Comparison of ENCODE assay signal across 8 cellular contexts in the genomic region with DNA sequence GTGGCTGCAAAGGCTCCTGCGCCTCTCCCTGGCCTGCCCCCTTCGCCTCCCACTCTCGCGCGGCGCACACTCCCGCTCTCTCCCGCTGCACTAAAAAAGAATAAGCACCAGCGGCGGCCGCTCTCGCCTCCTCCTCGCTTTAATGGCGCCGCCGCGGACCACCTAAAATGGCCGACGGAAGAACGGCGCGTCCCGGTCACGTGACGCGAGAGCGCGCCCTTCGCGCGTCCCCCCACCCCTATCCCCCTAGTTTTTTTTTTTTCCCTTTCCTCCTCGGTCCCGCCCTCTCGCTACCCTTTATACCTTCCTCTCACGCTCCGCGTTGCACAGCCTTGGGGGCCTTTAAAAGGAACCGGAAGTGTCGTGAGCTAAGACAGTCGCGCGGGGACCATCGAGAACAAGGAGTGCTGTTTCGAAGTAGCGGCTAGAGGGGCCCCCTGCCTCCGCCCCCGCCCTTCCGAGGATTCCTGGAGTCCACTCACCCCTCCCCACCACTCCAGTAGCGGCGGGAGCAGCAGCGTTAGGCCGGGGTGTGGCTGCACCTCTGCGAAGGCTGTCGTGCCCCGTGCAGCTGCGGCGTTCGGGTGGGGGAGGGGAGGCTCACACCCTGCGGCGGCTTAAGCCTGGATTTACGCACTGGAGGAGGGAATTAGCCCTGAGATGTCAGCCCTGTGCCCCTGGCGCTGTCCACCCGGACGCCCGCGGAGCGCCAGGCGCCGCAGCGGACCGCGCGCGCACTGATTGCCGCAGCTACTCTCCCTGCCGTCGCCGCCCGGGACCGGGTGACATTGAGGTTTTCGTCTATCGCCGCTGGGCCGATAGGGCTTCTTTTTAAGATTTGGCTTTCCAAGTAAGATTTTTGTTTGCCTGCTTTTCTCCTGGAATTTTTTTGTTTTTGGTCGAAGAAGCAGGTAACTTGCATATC. TPM values are rescaled to one million over a fixed set of nuclear protein-coding genes. Genes with fewer than 3 reads are reported as not detected.
DNase-seq lines count a peak whose midpoint lies in the region; ATAC-seq, FAIRE-seq and TF ChIP-seq lines count a peak whose summit lies in the region.

A gene with protein sequence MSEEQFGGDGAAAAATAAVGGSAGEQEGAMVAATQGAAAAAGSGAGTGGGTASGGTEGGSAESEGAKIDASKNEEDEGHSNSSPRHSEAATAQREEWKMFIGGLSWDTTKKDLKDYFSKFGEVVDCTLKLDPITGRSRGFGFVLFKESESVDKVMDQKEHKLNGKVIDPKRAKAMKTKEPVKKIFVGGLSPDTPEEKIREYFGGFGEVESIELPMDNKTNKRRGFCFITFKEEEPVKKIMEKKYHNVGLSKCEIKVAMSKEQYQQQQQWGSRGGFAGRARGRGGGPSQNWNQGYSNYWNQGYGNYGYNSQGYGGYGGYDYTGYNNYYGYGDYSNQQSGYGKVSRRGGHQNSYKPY (minus strand): TSS at position 176 of the 925 bp plus-strand sequence. CDS start 313 bp downstream, outside the sequence.

- H3K4me3 ChIP-seq in OCI-LY7 (ENCODE audit: low read depth, low read length, poor library complexity, severe bottlenecking) (peak within 1 kb of the TSS; percentile 99), endothelial cell of umbilical vein (replicated peaks in 1 of 3; ENCODE audit: insufficient read depth in 1 of 3, low read depth in 1 of 3, low read length in 3 of 3) (peak within 1 kb of the TSS; percentile 63 to 100 (median 100))

- FAIRE-seq in D721Med (lab: Jason Lieb, UNC) (no peak), endothelial cell of umbilical vein (lab: Jason Lieb, UNC) (peak; percentile 99)

- peaks cover 67% of the 10 kb centered on the region for H3K36me3 ChIP-seq in OCI-LY7 (ENCODE audit: insufficient read depth, low read length)
- no peaks in the 10 kb centered on the region for H3K36me3 ChIP-seq in endothelial cell of umbilical vein (ENCODE audit: control insufficient read depth in 2 of 2, extremely low read depth in 1 of 2, insufficient read depth in 2 of 2, low read length in 2 of 2)

- H4K20me1 ChIP-seq in OCI-LY7 (ENCODE audit: insufficient read depth, low read length) (peaks cover 38% of the 10 kb centered on the region), endothelial cell of umbilical vein (replicated peaks; ENCODE audit: control insufficient read depth, extremely low read depth, insufficient read depth, low read length) (peaks cover 16% of the 10 kb centered on the region)

- intact Hi-C loops in OCI-LY7 (cut with micrococcal nuclease; ENCODE audit: unreplicated experiment) (loop anchor here (1.0 to 5.0 kb wide), 5 partner anchors 55 to 663 kb away; a partner anchor contains a TSS), endothelial cell of umbilical vein (cut with micrococcal nuclease) (loop anchor here (1.0 to 2.0 kb wide), 5 partner anchors 21 to 637 kb away; a partner anchor contains a TSS)

- H3K4me1 ChIP-seq in OCI-LY7 (ENCODE audit: insufficient read depth, low read length, poor library complexity, severe bottlenecking) (peaks cover 28% of the 10 kb centered on the region), endothelial cell of umbilical vein (ENCODE audit: control insufficient read depth, extremely low read depth, insufficient read depth, low read length) (peaks cover 30% of the 10 kb centered on the region)

- H3K27ac ChIP-seq in OCI-LY7 (ENCODE audit: low read depth, low read length, poor library complexity, severe bottlenecking) (peak within 1 kb of the TSS; percentile 85), endothelial cell of umbilical vein (ENCODE audit: insufficient read depth, low read depth, low read length) (peak within 1 kb of the TSS; percentile 91)

- dilution Hi-C loops in endothelial cell of umbilical vein (cut with MboI; ENCODE audit: extremely low pct_ligation_motif_present, low sequenced_read_pairs): no loop called here

- peak; percentile 88 for TF ChIP-seq POLR2A in endothelial cell of umbilical vein (IDR thresholded peaks at IDR 0.05; ENCODE audit: low read depth, low read length)

- POLR2A ChIA-PET in OCI-LY7 (lab: Charles Lee): interaction anchor here (0.6 to 1.0 kb wide), 8 partner anchors 8 to 60 kb away, joined by 3 to 7 read pairs (median 4); no protein-coding TSS in a partner anchor
- POLR2A ChIA-PET in endothelial cell of umbilical vein (lab: Charles Lee): interaction anchor here (0.6 to 1.3 kb wide), 6 partner anchors 9 to 1454 kb away, joined by 3 to 16 read pairs (median 4); a partner anchor contains a TSS

- peak; percentile 93 for ATAC-seq in GM21526 (IDR thresholded peaks at IDR 0.05; ENCODE audit: low FRiP score, unreplicated experiment)

- TF ChIP-seq CTCF in D721Med (IDR thresholded peaks at IDR 0.05; ENCODE audit: insufficient read depth, missing control alignments) (no peak), OCI-LY7 (conservative IDR thresholded peaks at IDR 0.05; ENCODE audit: low read length) (no peak), endothelial cell of umbilical vein (IDR thresholded peaks at IDR 0.05; ENCODE audit: extremely low read depth in 1 of 2, insufficient read depth in 1 of 2, low read depth in 1 of 2, low read length in 2 of 2) (no peak)

- H3K9me2 ChIP-seq in OCI-LY7 (ENCODE audit: insufficient read depth, low read length): no peaks in the 10 kb centered on the region

- H3K27me3 ChIP-seq in endothelial cell of umbilical vein (ENCODE audit: control insufficient read depth in 2 of 2, insufficient read depth in 2 of 2, low read length in 2 of 2): no peaks in the 10 kb centered on the region

- DNase-seq in D721Med (ENCODE audit: insufficient read length, low spot score) (peak; percentile 66), HuH-7.5 (ENCODE audit: low spot score) (peak; percentile 85), OCI-LY7 (ENCODE audit: low spot score) (peak; percentile 99), activated T-cell treated with anti-CD3 and anti-CD28 coated beads for 1 hour (ENCODE audit: low read depth) (peak; percentile 83), endothelial cell of umbilical vein (ENCODE audit: low read depth, low spot score) (peak; percentile 99), midbrain (lab: John Stamatoyannopoulos, UW) (peak; percentile 97)
- DNase-seq in stimulated activated CD8-positive, alpha-beta memory T cell treated with anti-CD3 and anti-CD28 coated beads, Interleukin-2, amount 100 ng/mL, for 1 hour (ENCODE audit: low read depth in 2 of 2): peak; percentile 70 to 84

- H3K4me2 ChIP-seq in OCI-LY7 (ENCODE audit: low read length): peak within 1 kb of the TSS; percentile 92
- peak within 1 kb of the TSS; percentile 97 for H3K4me2 ChIP-seq in endothelial cell of umbilical vein (ENCODE audit: insufficient read depth, low read length)

- H3K9me1 ChIP-seq in endothelial cell of umbilical vein (replicated peaks; ENCODE audit: control insufficient read depth, extremely low read depth, insufficient read depth, low read length): no peaks in the 10 kb centered on the region

- H3K9ac ChIP-seq in endothelial cell of umbilical vein (replicated peaks; ENCODE audit: extremely low read depth, insufficient read depth, low read length): peak within 1 kb of the TSS; percentile 98

- BruUV-seq in OCI-LY7 (replicated peaks; lab: Mats Ljungman, UMichigan): no TSS peak
- BruUV-seq in endothelial cell of umbilical vein (replicated peaks; lab: Mats Ljungman, UMichigan): no TSS peak

- CTCF ChIA-PET in OCI-LY7 (lab: Charles Lee; ENCODE audit: unreplicated experiment) (interaction anchor here (0.7 to 1.4 kb wide), 2 partner anchors 57 to 92 kb away, joined by 3 read pairs; no protein-coding TSS in a partner anchor), endothelial cell of umbilical vein (lab: Charles Lee) (interaction anchor here (1.0 to 1.9 kb wide), 4 partner anchors 14 to 89 kb away, joined by 3 to 16 read pairs (median 4); no protein-coding TSS in a partner anchor)

- H3K9me3 ChIP-seq in OCI-LY7 (ENCODE audit: low read length) (no peaks in the 10 kb centered on the region; the same call in 1 of the 2 replicates), endothelial cell of umbilical vein (replicated peaks; ENCODE audit: control insufficient read depth, insufficient read depth, low read length) (no peaks in the 10 kb centered on the region)

- peak within 1 kb of the TSS; percentile 51 for H2AFZ ChIP-seq in OCI-LY7 (ENCODE audit: low read length)
- peak within 1 kb of the TSS; percentile 69 for H2AFZ ChIP-seq in endothelial cell of umbilical vein (ENCODE audit: low read depth, low read length)

- H3K79me2 ChIP-seq in OCI-LY7 (ENCODE audit: insufficient read depth, low read depth, low read length) (peaks cover 70% of the 10 kb centered on the region), endothelial cell of umbilical vein (ENCODE audit: control insufficient read depth, insufficient read depth, low read length) (peaks cover 69% of the 10 kb centered on the region)

TF ChIP-seq in endothelial cell of umbilical vein, 7 proteins besides CTCF, POLR2A, EP300 and RAD21:
- TF ChIP-seq GATA2 (IDR thresholded peaks at IDR 0.05; ENCODE audit: insufficient read depth, insufficient read length, low read depth, low read length) (no peak), POLR2AphosphoS5 (IDR thresholded peaks at IDR 0.05; ENCODE audit: insufficient read depth, low read depth, low read length) (peak; percentile 69), FOS (IDR thresholded peaks at IDR 0.05; ENCODE audit: borderline replicate concordance, insufficient read depth, low read length) (peak; percentile 29), MYC (IDR thresholded peaks at IDR 0.05; ENCODE audit: low read depth, low read length) (peak; percentile 39), EZH2 (IDR thresholded peaks at IDR 0.05; ENCODE audit: borderline replicate concordance, low read depth, low read length, severe bottlenecking) (no peak), JUN (IDR thresholded peaks at IDR 0.05; ENCODE audit: borderline replicate concordance, insufficient read depth, insufficient read length, low read depth) (no peak)
- TF ChIP-seq, protein P1, sequence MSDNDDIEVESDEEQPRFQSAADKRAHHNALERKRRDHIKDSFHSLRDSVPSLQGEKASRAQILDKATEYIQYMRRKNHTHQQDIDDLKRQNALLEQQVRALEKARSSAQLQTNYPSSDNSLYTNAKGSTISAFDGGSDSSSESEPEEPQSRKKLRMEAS (IDR thresholded peaks at IDR 0.05; ENCODE audit: insufficient read depth, insufficient read length): peak; percentile 94

RNA-seq across cellular contexts. Expression of the gene that starts here (rescaled TPM):
- total RNA-seq in OCI-LY7 (2014; rRNA removed; shearing (Covaris generic)): 127 and 159 TPM in 2 replicates
- 572 and 601 TPM in 2 replicates for total RNA-seq in OCI-LY7 (2022)
- 361 and 363 TPM in 2 replicates for total RNA-seq in endothelial cell of umbilical vein
- polyA plus RNA-seq in endothelial cell of umbilical vein: 63.9 and 91.3 TPM in 2 replicates
- 83.9 and 112 TPM in 2 replicates for polyA plus RNA-seq in endothelial cell of umbilical vein (2011; cell fraction: cytosol; rRNA removed)
- polyA plus RNA-seq in endothelial cell of umbilical vein (2011; cell fraction: nucleus; rRNA removed): 258 and 346 TPM in 2 replicates
- polyA plus RNA-seq in endothelial cell of umbilical vein (2012): 202 and 293 TPM in 2 replicates
- polyA minus RNA-seq in endothelial cell of umbilical vein: 30.2 and 38.0 TPM in 2 replicates
- 36.0 TPM for polyA minus RNA-seq in endothelial cell of umbilical vein (2011; cell fraction: cytosol; rRNA and poly(A)+ RNA removed)
- polyA minus RNA-seq in endothelial cell of umbilical vein (2011; cell fraction: nucleus; rRNA and poly(A)+ RNA removed): 91.3 and 117 TPM in 2 replicates

Comparison
In these comparisons a context has a peak if more than half of its experiments do, and no peak if none do; other contexts are left out.
1. Peak in every context shown above with its lines: DNase-seq, ATAC-seq, H3K4me3 ChIP-seq and H3K27ac ChIP-seq.